Comparison of ENCODE assay signal across 8 cellular contexts in the genomic region with DNA sequence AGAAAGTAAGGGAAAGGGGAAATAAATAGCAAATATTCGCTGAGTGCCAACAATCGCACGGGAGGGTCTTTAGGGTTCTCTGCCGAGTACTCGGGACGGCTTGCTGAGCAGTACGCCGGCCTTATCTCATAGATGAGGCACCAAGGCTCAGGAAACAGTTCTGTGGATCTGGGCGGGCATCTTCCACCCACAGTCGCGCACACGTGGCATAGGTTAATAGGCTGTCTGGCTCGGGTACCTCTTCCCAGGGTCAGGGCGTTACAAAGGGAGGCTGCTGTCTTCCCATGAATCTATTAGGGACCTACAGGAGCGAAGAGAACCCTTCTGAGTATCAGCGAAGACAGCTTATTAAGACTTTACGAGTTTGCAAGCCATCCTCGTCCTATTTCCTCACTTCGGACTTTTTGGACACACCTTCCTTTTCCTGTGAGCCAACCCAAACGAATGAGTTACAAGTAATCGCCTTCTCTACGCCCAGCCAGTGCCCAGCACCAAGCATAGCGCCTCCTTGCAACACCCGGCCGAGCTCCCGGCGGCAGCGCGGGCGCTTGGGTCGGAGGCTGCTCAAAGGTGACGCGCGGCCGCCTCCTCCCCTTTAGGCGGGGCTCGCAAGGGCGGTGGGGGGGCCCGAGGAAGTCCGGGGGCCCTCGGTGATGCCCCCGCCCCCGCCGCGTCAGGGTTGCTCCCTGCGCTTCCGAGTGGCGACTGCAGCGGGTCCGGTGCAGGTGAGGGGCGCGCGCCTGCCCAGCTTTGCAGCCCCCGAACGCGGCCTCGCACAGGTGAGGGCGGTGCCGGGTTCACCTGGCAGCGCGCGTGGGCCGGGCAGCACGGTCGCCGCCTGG. TPM values are rescaled to one million over a fixed set of nuclear protein-coding genes. Genes with fewer than 3 reads are reported as not detected.
A peak's percentile ranks its signal among the peaks of the same experiment; 100 is the strongest.
DNase-seq lines count a peak whose midpoint lies in the region; ATAC-seq and TF ChIP-seq lines count a peak whose summit lies in the region.

A gene with protein sequence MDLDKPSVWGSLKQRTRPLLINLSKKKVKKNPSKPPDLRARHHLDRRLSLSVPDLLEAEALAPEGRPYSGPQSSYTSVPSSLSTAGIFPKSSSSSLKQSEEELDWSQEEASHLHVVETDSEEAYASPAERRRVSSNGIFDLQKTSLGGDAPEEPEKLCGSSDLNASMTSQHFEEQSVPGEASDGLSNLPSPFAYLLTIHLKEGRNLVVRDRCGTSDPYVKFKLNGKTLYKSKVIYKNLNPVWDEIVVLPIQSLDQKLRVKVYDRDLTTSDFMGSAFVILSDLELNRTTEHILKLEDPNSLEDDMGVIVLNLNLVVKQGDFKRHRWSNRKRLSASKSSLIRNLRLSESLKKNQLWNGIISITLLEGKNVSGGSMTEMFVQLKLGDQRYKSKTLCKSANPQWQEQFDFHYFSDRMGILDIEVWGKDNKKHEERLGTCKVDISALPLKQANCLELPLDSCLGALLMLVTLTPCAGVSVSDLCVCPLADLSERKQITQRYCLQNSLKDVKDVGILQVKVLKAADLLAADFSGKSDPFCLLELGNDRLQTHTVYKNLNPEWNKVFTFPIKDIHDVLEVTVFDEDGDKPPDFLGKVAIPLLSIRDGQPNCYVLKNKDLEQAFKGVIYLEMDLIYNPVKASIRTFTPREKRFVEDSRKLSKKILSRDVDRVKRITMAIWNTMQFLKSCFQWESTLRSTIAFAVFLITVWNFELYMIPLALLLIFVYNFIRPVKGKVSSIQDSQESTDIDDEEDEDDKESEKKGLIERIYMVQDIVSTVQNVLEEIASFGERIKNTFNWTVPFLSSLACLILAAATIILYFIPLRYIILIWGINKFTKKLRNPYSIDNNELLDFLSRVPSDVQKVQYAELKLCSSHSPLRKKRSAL (plus strand): TSS at position 676 of the 842 bp plus-strand sequence. CDS start 66,705 bp downstream, outside the sequence.

- H3K27me3 Mint-ChIP-seq in natural killer cell (ENCODE audit: low read depth in 2 of 2): no peaks in the 10 kb centered on the region

- DNase-seq in NCI-H774 (lab: John Stamatoyannopoulos, UW) (peak; percentile 87), natural killer cell (peak; percentile 93), stomach (peak; percentile 89)
- DNase-seq in activated CD8-positive, alpha-beta memory T cell treated with anti-CD3 and anti-CD28 coated beads for 48 hours (ENCODE audit: low read depth in 2 of 3, low spot score in 2 of 3): peak; percentile 53 to 67 (median 54)

- H3K4me3 Mint-ChIP-seq in natural killer cell: peak within 1 kb of the TSS; percentile 90

- peak within 1 kb of the TSS; percentile 90 to 96 for H3K27ac Mint-ChIP-seq in natural killer cell

- H3K9me3 Mint-ChIP-seq in natural killer cell: no peaks in the 10 kb centered on the region

- WGBS in stomach, 5 donors: 0 to 1% (median 1%) methylated on average over 38 to 66 of the region's 66 CpGs

- no peak for TF ChIP-seq POLR2A in stomach (IDR thresholded peaks at IDR 0.05)

- intact Hi-C loops in natural killer cell (cut with micrococcal nuclease) (loop anchor here (1.0 to 5.0 kb wide), 5 partner anchors 32 to 94 kb away; no protein-coding TSS in a partner anchor), stomach (cut with DNase I; ENCODE audit: low total_unique reads) (no loop called here)

- TF ChIP-seq CTCF in 22Rv1 (IDR thresholded peaks at IDR 0.05) (peak; percentile 56), natural killer cell (IDR thresholded peaks at IDR 0.05) (peak; percentile 15), stomach (IDR thresholded peaks at IDR 0.05) (no peak)

- TF ChIP-seq EP300 in stomach (IDR thresholded peaks at IDR 0.05): no peak

- peaks cover 0 to 45% (median 21%) of the 10 kb centered on the region in 4 donors for H3K4me1 ChIP-seq in stomach

- ATAC-seq in GM18867 (IDR thresholded peaks at IDR 0.05; ENCODE audit: unreplicated experiment): peak; percentile 78
- peak; percentile 73 for ATAC-seq in HG03108 (IDR thresholded peaks at IDR 0.05; ENCODE audit: unreplicated experiment)
- peak; percentile 97 for ATAC-seq in esophagus mucosa
- peak; percentile 82 to 97 (median 90) for ATAC-seq in natural killer cell

- H3K9me3 ChIP-seq in stomach: no peaks in the 10 kb centered on the region

- H3K27ac ChIP-seq in 22Rv1: peak within 1 kb of the TSS; percentile 86
- H3K27ac ChIP-seq in stomach: peak within 1 kb of the TSS; percentile 78 to 91 (median 85)

- H3K36me3 ChIP-seq in stomach: no peaks in the 10 kb centered on the region

- H3K4me1 Mint-ChIP-seq in natural killer cell: peaks cover 78 to 80% of the 10 kb centered on the region in 2 donors

- peak within 1 kb of the TSS; percentile 61 to 71 (median 64) for H3K4me3 ChIP-seq in stomach

- no peaks in the 10 kb centered on the region for H3K36me3 Mint-ChIP-seq in natural killer cell

- H3K27me3 ChIP-seq in stomach: no peaks in the 10 kb centered on the region

RNA-seq across cellular contexts. Expression of the gene that starts here (rescaled TPM):
- total RNA-seq in esophagus mucosa (14.6 TPM), natural killer cell (100 to 1,000 TPM; 235 to 312 (median 261) TPM), stomach (10 to 100 TPM in 4 of 5 donors, 1 to 10 TPM in 1; 7.1 to 62.4 (median 34.8) TPM)
- polyA plus RNA-seq in stomach: 1 to 10 TPM; 2.8 to 5.9 (median 5.8) TPM

Comparison
In these comparisons a context has a peak if more than half of its experiments do, and no peak if none do; other contexts are left out.
1. Peak in every context shown above with its lines: DNase-seq, ATAC-seq, H3K4me3 ChIP-seq and H3K27ac ChIP-seq.
2. CTCF ChIP-seq: peak in 22Rv1 (single experiment) and natural killer cell (single experiment); none in stomach (0 of 7).